29 cellular contexts compared by ENCODE assay signal in genomic region chr6:160356074-160356754, GRCh38. TPM values are rescaled to one million over a fixed set of nuclear protein-coding genes. Genes with fewer than 3 reads are reported as not detected.
DNase-seq lines count a peak whose midpoint lies in the region; ATAC-seq and TF ChIP-seq lines count a peak whose summit lies in the region.
"Had no signal": no experiment of that assay in that cellular context is flagged by ENCODE, and none has a peak within 500 bp of the region (broad histone marks: within the 10 kb centered on the region; RNA-seq: fewer than 3 reads in every experiment).

No MANE protein-coding gene starts in this region.

- no peaks in the 10 kb centered on the region for H3K36me3 Mint-ChIP-seq in Calu3 (ENCODE audit: insufficient read depth, unreplicated experiment)
- no peaks in the 10 kb centered on the region for H3K36me3 Mint-ChIP-seq in natural killer cell treated with Interleukin-12 subunit alpha and Interleukin-12 subunit beta and Interleukin-15 and Interleukin-18, amount 100 ng/mL, for 72 hours
- H3K36me3 Mint-ChIP-seq: activated naive CD4-positive, alpha-beta T cell treated with anti-CD3 and anti-CD28 coated beads, Interleukin-2, amount 50 U/mL, for 24 hours had no signal

- no peaks in the 10 kb centered on the region for H3K27me3 ChIP-seq in right cardiac atrium (ENCODE audit: control insufficient read depth, insufficient read depth)
- peaks cover 0 to 9% (median 0%) of the 10 kb centered on the region in 3 donors for H3K27me3 ChIP-seq in psoas muscle (ENCODE audit: insufficient read depth in 3 of 3, low read length in 2 of 3)
- H3K27me3 ChIP-seq: BLaER1 treated with 17β-estradiol and CSF1 and Interleukin-3, amounts not matched to agents 10 nM and 100 nM; gastroesophageal sphincter; sigmoid colon had no signal

- no peak for DNase-seq in Calu3
- DNase-seq in NCI-H1105 treated with DMSO at 0.1 percent for 48 hours (lab: John Stamatoyannopoulos, UW) = peak; percentile 8
- peak in 1 of 3 donors; percentile 50 for DNase-seq in right cardiac atrium
- DNase-seq in psoas muscle = peak in 1 of 2 donors; percentile 36
- DNase-seq in natural killer cell treated with Interleukin-12 subunit alpha and Interleukin-12 subunit beta and Interleukin-15 and Interleukin-18, amount 100 ng/mL, for 72 hours (ENCODE audit: low spot score) = no peak
- no peak for DNase-seq in activated CD4-positive, alpha-beta T cell treated with anti-CD3 and anti-CD28 coated beads, Interleukin-2, amount 50 U/mL, for 4 hours
- DNase-seq: activated CD4-positive, alpha-beta T cell treated with anti-CD3 and anti-CD28 coated beads for 48 hours; activated CD8-positive, alpha-beta memory T cell treated with anti-CD3 and anti-CD28 coated beads for 24 hours; activated T-cell treated with anti-CD3 and anti-CD28 coated beads for 4 hours; amniotic stem cell; COR-L47; DMS79 treated with DMSO at 0.1 percent for 48 hours; GDM1; HCEC 1CT; hippocampal formation; NCI-H187 treated with DMSO at 0.1 percent for 48 hours; NCI-H526 treated with DMSO at 0.1 percent for 48 hours; sigmoid colon; stimulated activated CD4-positive, alpha-beta T cell treated with anti-CD3 and anti-CD28 coated beads, Interleukin-4, amount 100 ng/mL, for 1 hour; trophoblast cell; WERI-Rb-1 had no signal

- H3K4me1 Mint-ChIP-seq in Calu3 (ENCODE audit: low read depth, unreplicated experiment) = peaks cover 33% of the 10 kb centered on the region
- H3K4me1 Mint-ChIP-seq in natural killer cell treated with Interleukin-12 subunit alpha and Interleukin-12 subunit beta and Interleukin-15 and Interleukin-18, amount 100 ng/mL, for 72 hours (ENCODE audit: low read depth in 2 of 2) = peaks cover 0 to 4% of the 10 kb centered on the region in 2 donors
- H3K4me1 Mint-ChIP-seq: activated naive CD4-positive, alpha-beta T cell treated with anti-CD3 and anti-CD28 coated beads, Interleukin-2, amount 50 U/mL, for 24 hours had no signal

- H3K4me1 ChIP-seq in right cardiac atrium (ENCODE audit: control insufficient read depth, insufficient read depth, low read length) (no peaks in the 10 kb centered on the region), psoas muscle (peaks cover 18% of the 10 kb centered on the region)

- peak overlapping the region; percentile 67 for H3K27ac Mint-ChIP-seq in Calu3 (ENCODE audit: unreplicated experiment)
- H3K27ac Mint-ChIP-seq in natural killer cell treated with Interleukin-12 subunit alpha and Interleukin-12 subunit beta and Interleukin-15 and Interleukin-18, amount 100 ng/mL, for 72 hours = no peak overlapping the region
- H3K27ac Mint-ChIP-seq: activated naive CD4-positive, alpha-beta T cell treated with anti-CD3 and anti-CD28 coated beads, Interleukin-2, amount 50 U/mL, for 24 hours; activated T-helper 2 cell treated with anti-CD3 and anti-CD28 coated beads, Interferon-gamma antibody, Interleukin-2, Interleukin-4, amounts not matched to agents 10 μg/mL and 5 μg/mL and 100 μg/mL, durations not matched to agents 14 hours and 24 hours and 36 hours had no signal

- ATAC-seq in right cardiac atrium (peak; percentile 37 to 60), psoas muscle (peak; percentile 80 to 87 (median 86)), GM18870 (IDR thresholded peaks at IDR 0.05; ENCODE audit: unreplicated experiment) (no peak), HG03159 (IDR thresholded peaks at IDR 0.05; ENCODE audit: unreplicated experiment) (no peak)
- ATAC-seq in natural killer cell treated with Interleukin-12 subunit alpha and Interleukin-12 subunit beta and Interleukin-15 and Interleukin-18, amount 100 ng/mL, for 72 hours = no peak
- ATAC-seq: gastroesophageal sphincter, Panc1 had no signal

- no peaks in the 10 kb centered on the region for H3K36me3 ChIP-seq in psoas muscle (ENCODE audit: insufficient read depth in 1 of 2, low read depth in 1 of 2)
- H3K36me3 ChIP-seq: BLaER1 treated with 17β-estradiol and CSF1 and Interleukin-3, amounts not matched to agents 10 nM and 100 nM; gastroesophageal sphincter; sigmoid colon; WERI-Rb-1 had no signal

- H3K9me3 ChIP-seq in right cardiac atrium (ENCODE audit: control insufficient read depth, low read length) (no peaks in the 10 kb centered on the region), psoas muscle (no peaks in the 10 kb centered on the region)
- H3K9me3 ChIP-seq: BLaER1 treated with 17β-estradiol and CSF1 and Interleukin-3, amounts not matched to agents 10 nM and 100 nM; gastroesophageal sphincter; sigmoid colon had no signal

- no TSS peak for BruUV-seq in Calu3 (replicated peaks; lab: Mats Ljungman, UMichigan)

- H3K4me3 Mint-ChIP-seq in Calu3 (ENCODE audit: low read depth, unreplicated experiment) = no peak overlapping the region
- H3K4me3 Mint-ChIP-seq in natural killer cell treated with Interleukin-12 subunit alpha and Interleukin-12 subunit beta and Interleukin-15 and Interleukin-18, amount 100 ng/mL, for 72 hours = no peak overlapping the region
- H3K4me3 Mint-ChIP-seq: activated naive CD4-positive, alpha-beta T cell treated with anti-CD3 and anti-CD28 coated beads, Interleukin-2, amount 50 U/mL, for 24 hours had no signal

- no peaks in the 10 kb centered on the region for H3K9me3 Mint-ChIP-seq in Calu3 (ENCODE audit: low read depth, unreplicated experiment)
- H3K9me3 Mint-ChIP-seq in natural killer cell treated with Interleukin-12 subunit alpha and Interleukin-12 subunit beta and Interleukin-15 and Interleukin-18, amount 100 ng/mL, for 72 hours = no peaks in the 10 kb centered on the region
- H3K9me3 Mint-ChIP-seq: activated naive CD4-positive, alpha-beta T cell treated with anti-CD3 and anti-CD28 coated beads, Interleukin-2, amount 50 U/mL, for 24 hours; activated T-helper 2 cell treated with anti-CD3 and anti-CD28 coated beads, Interferon-gamma antibody, Interleukin-2, Interleukin-4, amounts not matched to agents 10 μg/mL and 5 μg/mL and 100 μg/mL, durations not matched to agents 14 hours and 24 hours and 36 hours had no signal

- CTCF ChIA-PET in Calu3 (lab: Charles Lee) = interaction anchor here (0.6 kb wide), 1 partner anchor 29 kb away, joined by 8 read pairs; no protein-coding TSS in a partner anchor

- H3K27ac ChIP-seq in right cardiac atrium (ENCODE audit: low read length) (no peak overlapping the region), psoas muscle (peak overlapping the region; percentile 48)
- H3K27ac ChIP-seq: BLaER1 treated with 17β-estradiol and CSF1 and Interleukin-3, amounts not matched to agents 10 nM and 100 nM; gastroesophageal sphincter; sigmoid colon; WERI-Rb-1 had no signal

- H3K27me3 Mint-ChIP-seq in Calu3 (ENCODE audit: unreplicated experiment) = no peaks in the 10 kb centered on the region
- peaks cover 6 to 24% of the 10 kb centered on the region in 2 donors for H3K27me3 Mint-ChIP-seq in natural killer cell treated with Interleukin-12 subunit alpha and Interleukin-12 subunit beta and Interleukin-15 and Interleukin-18, amount 100 ng/mL, for 72 hours

- H3K4me3 ChIP-seq in right cardiac atrium (ENCODE audit: low read length) (no peak overlapping the region), psoas muscle (no peak overlapping the region)
- H3K4me3 ChIP-seq: BLaER1 treated with 17β-estradiol and CSF1 and Interleukin-3, amounts not matched to agents 10 nM and 100 nM; gastroesophageal sphincter; sigmoid colon had no signal

- TF ChIP-seq CTCF in Calu3 (IDR thresholded peaks at IDR 0.05; ENCODE audit: unreplicated experiment) (no peak), psoas muscle (IDR thresholded peaks at IDR 0.05) (no peak)

- 71% methylated on average over 14 of the region's 14 CpGs for WGBS in right cardiac atrium
- WGBS in psoas muscle, 3 donors = 48 to 67% (median 56%) methylated on average over 14 of the region's 14 CpGs

- intact Hi-C loops in Calu3 (cut with micrococcal nuclease; ENCODE audit: unreplicated experiment) (no loop called here), right cardiac atrium (cut with DNase I) (no loop called here), psoas muscle (cut with DNase I) (no loop called here)

RNA-seq across cellular contexts. Expression of gene SLC22A3, which starts 8.0 kb away (rescaled TPM):
- total RNA-seq in Calu3 (2022) = 3.3 and 8.1 TPM in 2 replicates
- 1 to 10 TPM in 2 of 4 donors, under 1 TPM in 2; 0.57 to 1.1 (median 0.92) TPM for total RNA-seq in right cardiac atrium
- 0.88 TPM for polyA plus RNA-seq in right cardiac atrium
- total RNA-seq in psoas muscle = 10 to 100 TPM; 45.4 to 91.9 (median 54.8) TPM
- 100 to 1,000 TPM in 1 of 3 donors, 10 to 100 TPM in 2; 43.7 to 121 (median 45.6) TPM for polyA plus RNA-seq in psoas muscle
- not detected for total RNA-seq in natural killer cell treated with Interleukin-12 subunit alpha and Interleukin-12 subunit beta and Interleukin-15 and Interleukin-18, amount 100 ng/mL, for 72 hours
- total RNA-seq: activated T-helper 2 cell treated with anti-CD3 and anti-CD28 coated beads, Interferon-gamma antibody, Interleukin-2, Interleukin-4, amounts not matched to agents 10 μg/mL and 5 μg/mL and 100 μg/mL, durations not matched to agents 14 hours and 24 hours and 36 hours; endothelial cell of umbilical vein had no signal
- polyA plus RNA-seq: endothelial cell of umbilical vein had no signal

Comparison
In these comparisons a context has a peak if more than half of its experiments do, and no peak if none do; other contexts are left out.
1. ATAC-seq: peak in right cardiac atrium (2 of 2) and psoas muscle (4 of 4); none in natural killer cell treated with Interleukin-12 subunit alpha and Interleukin-12 subunit beta and Interleukin-15 and Interleukin-18, amount 100 ng/mL, for 72 hours (0 of 2), GM18870 (single experiment) and HG03159 (single experiment).